Comparison of ENCODE assay signal across 12 cellular contexts in genomic region chr2:200377774-200378336, GRCh38.
A peak's percentile ranks its signal among the peaks of the same experiment; 100 is the strongest.
DNase-seq lines count a peak whose midpoint lies in the region; TF ChIP-seq lines count a peak whose summit lies in the region.
"Had no signal": no experiment of that assay in that cellular context is flagged by ENCODE, and none has a peak within 500 bp of the region (broad histone marks: within the 10 kb centered on the region; RNA-seq: fewer than 3 reads in every experiment).

No MANE protein-coding gene starts in this region.

- H3K9me3 Mint-ChIP-seq in MCF 10A (ENCODE audit: unreplicated experiment) = no peaks in the 10 kb centered on the region
- no peaks in the 10 kb centered on the region for H3K9me3 Mint-ChIP-seq in mesothelial cell of epicardium
- H3K9me3 Mint-ChIP-seq: stimulated activated memory B cell treated with anti-CD40 and anti-IgM and Interleukin-4, amounts not matched to agents 10 μg/mL and 1 μg/mL and 100 μg/mL, for 72 hours had no signal

- POLR2A ChIA-PET in MCF 10A (lab: Yijun Ruan, JAX) = no interaction called here

- peaks cover 0 to 16% of the 10 kb centered on the region in 2 donors for H3K4me1 ChIP-seq in breast epithelium
- peaks cover 79% of the 10 kb centered on the region for H3K4me1 ChIP-seq in vagina

- no peaks in the 10 kb centered on the region for H3K27me3 Mint-ChIP-seq in MCF 10A (ENCODE audit: insufficient read depth, unreplicated experiment)
- no peaks in the 10 kb centered on the region for H3K27me3 Mint-ChIP-seq in mesothelial cell of epicardium (ENCODE audit: low read depth)
- H3K27me3 Mint-ChIP-seq: stimulated activated memory B cell treated with anti-CD40 and anti-IgM and Interleukin-4, amounts not matched to agents 10 μg/mL and 1 μg/mL and 100 μg/mL, for 72 hours had no signal

- H3K27ac Mint-ChIP-seq in MCF 10A (ENCODE audit: low read depth, unreplicated experiment) (no peak overlapping the region), mesothelial cell of epicardium (peak overlapping the region; percentile 89)
- H3K27ac Mint-ChIP-seq: stimulated activated memory B cell treated with anti-CD40 and anti-IgM and Interleukin-4, amounts not matched to agents 10 μg/mL and 1 μg/mL and 100 μg/mL, for 72 hours had no signal

- H3K4me3 Mint-ChIP-seq in MCF 10A (ENCODE audit: unreplicated experiment) (no peak overlapping the region), mesothelial cell of epicardium (peak overlapping the region; percentile 13)
- H3K4me3 Mint-ChIP-seq: stimulated activated memory B cell treated with anti-CD40 and anti-IgM and Interleukin-4, amounts not matched to agents 10 μg/mL and 1 μg/mL and 100 μg/mL, for 72 hours had no signal

- no peak for DNase-seq in breast epithelium (ENCODE audit: low spot score in 2 of 2)
- DNase-seq in MCF 10A (ENCODE audit: unreplicated experiment) = no peak
- no peak for DNase-seq in mesothelial cell of epicardium (ENCODE audit: low spot score in 2 of 2, unreplicated experiment in 2 of 2)
- DNase-seq in vagina (ENCODE audit: extremely low spot score in 2 of 2) = no peak
- no peak for DNase-seq in DMS114 treated with DMSO at 0.1 percent for 48 hours (lab: John Stamatoyannopoulos, UW; ENCODE audit: unreplicated experiment)
- DNase-seq in activated effector memory CD4-positive, alpha-beta T cell treated with Interleukin-2 at 50 U/mL for 16 hours = no peak
- no peak for DNase-seq in NCI-H1105 treated with DMSO at 0.1 percent for 48 hours (lab: John Stamatoyannopoulos, UW)
- DNase-seq: activated naive CD4-positive, alpha-beta T cell treated with Interleukin-2 at 50 U/mL for 16 hours; BE2C; occipital lobe had no signal

- no peak for TF ChIP-seq POLR2A in breast epithelium (IDR thresholded peaks at IDR 0.05)
- no peak for TF ChIP-seq POLR2A in vagina (IDR thresholded peaks at IDR 0.05)

- H3K36me3 ChIP-seq in breast epithelium (no peaks in the 10 kb centered on the region), vagina (no peaks in the 10 kb centered on the region)
- H3K36me3 ChIP-seq: BE2C had no signal

- TF ChIP-seq CTCF in breast epithelium (IDR thresholded peaks at IDR 0.05) (no peak), MCF 10A (IDR thresholded peaks at IDR 0.05; ENCODE audit: unreplicated experiment) (no peak), mesothelial cell of epicardium (IDR thresholded peaks at IDR 0.05; ENCODE audit: unreplicated experiment) (no peak), vagina (IDR thresholded peaks at IDR 0.05) (no peak)

- H3K27me3 ChIP-seq in breast epithelium (no peaks in the 10 kb centered on the region), vagina (no peaks in the 10 kb centered on the region)
- H3K27me3 ChIP-seq: BE2C had no signal

- H3K27ac ChIP-seq in breast epithelium = peak overlapping the region; percentile 69 to 77
- H3K27ac ChIP-seq in cingulate gyrus (ENCODE audit: low read depth, low read length) = peak overlapping the region; percentile 13
- H3K27ac ChIP-seq in vagina = peak overlapping the region; percentile 80

- CTCF ChIA-PET in MCF 10A (lab: Yijun Ruan, JAX) = interaction anchor here (0.5 to 0.7 kb wide), 2 partner anchors 11 to 69 kb away, joined by 3 read pairs; no protein-coding TSS in a partner anchor

- intact Hi-C loops in breast epithelium (cut with DNase I; ENCODE audit: low total_unique reads) (no loop called here), MCF 10A (cut with micrococcal nuclease) (no loop called here), vagina (cut with DNase I) (no loop called here)

- no TSS peak for BruUV-seq in MCF 10A (replicated peaks; lab: Mats Ljungman, UMichigan)

- H3K9me3 ChIP-seq in breast epithelium = no peaks in the 10 kb centered on the region
- H3K9me3 ChIP-seq in vagina = no peaks in the 10 kb centered on the region
- H3K9me3 ChIP-seq: BE2C had no signal

- H3K4me3 ChIP-seq in breast epithelium (no peak overlapping the region), vagina (no peak overlapping the region)

- no peaks in the 10 kb centered on the region for H3K36me3 Mint-ChIP-seq in MCF 10A (ENCODE audit: insufficient read depth, unreplicated experiment)
- no peaks in the 10 kb centered on the region for H3K36me3 Mint-ChIP-seq in mesothelial cell of epicardium
- H3K36me3 Mint-ChIP-seq: stimulated activated memory B cell treated with anti-CD40 and anti-IgM and Interleukin-4, amounts not matched to agents 10 μg/mL and 1 μg/mL and 100 μg/mL, for 72 hours had no signal

- H3K4me1 Mint-ChIP-seq in MCF 10A (ENCODE audit: insufficient read depth, unreplicated experiment) (peaks cover 40% of the 10 kb centered on the region), mesothelial cell of epicardium (peaks cover 83% of the 10 kb centered on the region)

Comparison
In these comparisons a context has a peak if more than half of its experiments do, and no peak if none do; other contexts are left out.
1. H3K27ac ChIP-seq: peak in every context shown above with its lines; median percentile 80 in vagina; 73 in breast epithelium; 13 in cingulate gyrus.